In the genomic region with DNA sequence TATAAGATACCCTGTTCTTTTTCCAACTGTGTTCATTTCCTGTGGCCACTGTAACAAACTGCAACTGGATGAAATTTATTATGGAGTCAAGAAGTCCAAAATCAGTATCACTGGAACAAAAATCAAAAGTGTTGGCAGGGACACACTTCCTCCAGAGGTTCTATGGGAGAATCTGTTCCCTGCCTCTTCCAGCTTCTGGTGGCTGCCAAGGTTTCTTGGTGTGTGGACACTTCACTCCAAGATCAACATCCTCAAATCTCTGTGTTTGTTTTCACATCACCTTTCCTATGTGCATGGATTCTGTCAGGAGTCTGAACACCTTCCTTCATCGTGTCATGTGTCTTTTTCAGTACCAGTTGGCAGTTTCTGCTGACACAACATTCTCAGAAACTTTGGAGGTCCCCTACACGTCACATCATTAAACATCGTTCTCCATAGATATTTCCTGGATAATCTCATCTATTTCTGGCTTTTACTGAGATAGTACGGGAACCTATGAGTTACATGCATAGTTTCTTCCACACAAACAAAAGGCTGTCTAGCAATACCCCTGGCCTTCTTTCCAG, we compare ENCODE assay signal across 1 cellular context.
TF ChIP-seq lines count a peak whose summit lies in the region.

No MANE protein-coding gene starts in this region.

TF ChIP-seq in SK-N-SH treated with all-trans-retinoic acid at 6 μM for 48 hours, 23 proteins besides CTCF, POLR2A, EP300 and RAD21:
- TF ChIP-seq ESRRG (CRISPR knock-in tag; IDR thresholded peaks at IDR 0.05) (no peak), CSDC2 (CRISPR knock-in tag; IDR thresholded peaks at IDR 0.05) (no peak), TCF4 (CRISPR knock-in tag; IDR thresholded peaks at IDR 0.05; ENCODE audit: borderline replicate concordance) (no peak), OSR1 (CRISPR knock-in tag; IDR thresholded peaks at IDR 0.05) (no peak), ZNF70 (CRISPR knock-in tag; IDR thresholded peaks at IDR 0.05) (no peak), CSRNP3 (CRISPR knock-in tag; IDR thresholded peaks at IDR 0.05) (no peak), GLIS3 (CRISPR knock-in tag; IDR thresholded peaks at IDR 0.05) (no peak), PATZ1 (CRISPR knock-in tag; IDR thresholded peaks at IDR 0.05; ENCODE audit: borderline replicate concordance) (no peak), PPARA (CRISPR knock-in tag; IDR thresholded peaks at IDR 0.05; ENCODE audit: borderline replicate concordance) (no peak), ZNF8 (CRISPR knock-in tag; IDR thresholded peaks at IDR 0.05) (no peak), ARNTL (CRISPR knock-in tag; IDR thresholded peaks at IDR 0.05; ENCODE audit: borderline replicate concordance, low read depth) (no peak), ISL1 (CRISPR knock-in tag; IDR thresholded peaks at IDR 0.05) (no peak), BACH2 (CRISPR knock-in tag; IDR thresholded peaks at IDR 0.05; ENCODE audit: borderline replicate concordance) (no peak), ZNF565 (CRISPR knock-in tag; conservative IDR thresholded peaks at IDR 0.05; ENCODE audit: low read depth) (no peak)
- TF ChIP-seq, protein P1, sequence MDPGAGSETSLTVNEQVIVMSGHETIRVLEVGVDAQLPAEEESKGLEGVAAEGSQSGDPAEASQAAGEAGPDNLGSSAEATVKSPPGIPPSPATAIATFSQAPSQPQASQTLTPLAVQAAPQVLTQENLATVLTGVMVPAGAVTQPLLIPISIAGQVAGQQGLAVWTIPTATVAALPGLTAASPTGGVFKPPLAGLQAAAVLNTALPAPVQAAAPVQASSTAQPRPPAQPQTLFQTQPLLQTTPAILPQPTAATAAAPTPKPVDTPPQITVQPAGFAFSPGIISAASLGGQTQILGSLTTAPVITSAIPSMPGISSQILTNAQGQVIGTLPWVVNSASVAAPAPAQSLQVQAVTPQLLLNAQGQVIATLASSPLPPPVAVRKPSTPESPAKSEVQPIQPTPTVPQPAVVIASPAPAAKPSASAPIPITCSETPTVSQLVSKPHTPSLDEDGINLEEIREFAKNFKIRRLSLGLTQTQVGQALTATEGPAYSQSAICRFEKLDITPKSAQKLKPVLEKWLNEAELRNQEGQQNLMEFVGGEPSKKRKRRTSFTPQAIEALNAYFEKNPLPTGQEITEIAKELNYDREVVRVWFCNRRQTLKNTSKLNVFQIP (CRISPR knock-in tag; IDR thresholded peaks at IDR 0.05; ENCODE audit: borderline replicate concordance, low read depth), result no peak
